ENCODE assay signal across 8 cellular contexts in genomic region chr5:124741711-124742496, GRCh38. TPM values are rescaled to one million over a fixed set of nuclear protein-coding genes. Genes with fewer than 3 reads are reported as not detected.
DNase-seq lines count a peak whose midpoint lies in the region; ATAC-seq, FAIRE-seq and TF ChIP-seq lines count a peak whose summit lies in the region.

No MANE protein-coding gene starts in this region.

- H3K36me3 Mint-ChIP-seq in CD14-positive monocyte, result peaks cover 2 to 4% of the 10 kb centered on the region in 2 donors

- H3K27me3 ChIP-seq in HAP-1 (ENCODE audit: low read depth) (no peaks in the 10 kb centered on the region), RWPE2 (ENCODE audit: insufficient read depth, poor library complexity, severe bottlenecking) (peaks cover 9% of the 10 kb centered on the region), small intestine (ENCODE audit: control insufficient read depth in 2 of 2, insufficient read depth in 2 of 2, low read length in 2 of 2) (no peaks in the 10 kb centered on the region)

- peak overlapping the region; percentile 0; the same call in 1 of the 2 replicates for H3K4me3 ChIP-seq in HAP-1
- H3K4me3 ChIP-seq in RWPE2 (ENCODE audit: severe bottlenecking), result no peak overlapping the region
- peak overlapping the region in 1 of 2 donors; percentile 30 for H3K4me3 ChIP-seq in small intestine (ENCODE audit: low read depth in 1 of 2, low read length in 2 of 2)

- no peak overlapping the region for H3K4me3 Mint-ChIP-seq in CD14-positive monocyte

- intact Hi-C loops in CD14-positive monocyte (cut with micrococcal nuclease), result loop anchor here in 1 of 2 donors (10.0 kb wide), 1 partner anchor 97 kb away; no protein-coding TSS in a partner anchor

- TF ChIP-seq CTCF in RWPE2 (IDR thresholded peaks at IDR 0.05; ENCODE audit: poor library complexity, severe bottlenecking) (no peak), CD14-positive monocyte (IDR thresholded peaks at IDR 0.05) (no peak)

- H3K27ac Mint-ChIP-seq in CD14-positive monocyte, result no peak overlapping the region

- ATAC-seq in RWPE2 (ENCODE audit: low read depth), result peak; percentile 75
- no peak for ATAC-seq in HG03159 (IDR thresholded peaks at IDR 0.05; ENCODE audit: unreplicated experiment)
- no peak for ATAC-seq in HG03565 (IDR thresholded peaks at IDR 0.05; ENCODE audit: unreplicated experiment)

- H3K4me1 ChIP-seq in HAP-1 (peaks cover 74% of the 10 kb centered on the region), RWPE2 (ENCODE audit: insufficient read depth, poor library complexity, severe bottlenecking) (peaks cover 47% of the 10 kb centered on the region), small intestine (ENCODE audit: control insufficient read depth in 2 of 2, insufficient read depth in 1 of 2, low read depth in 1 of 2, low read length in 1 of 2) (peaks cover 4 to 13% of the 10 kb centered on the region in 2 donors)

- peaks cover 16% of the 10 kb centered on the region for H3K4me1 Mint-ChIP-seq in CD14-positive monocyte

- peak; percentile 82 to 100 for DNase-seq in HAP-1 (ENCODE audit: low spot score in 2 of 2)
- no peak for DNase-seq in RWPE2 (ENCODE audit: low spot score)
- DNase-seq in fibroblast of the conjunctiva (ENCODE audit: low read depth), result peak; percentile 87
- DNase-seq in small intestine, result peak; percentile 93
- DNase-seq in CD14-positive monocyte (ENCODE audit: low spot score), result no peak
- DNase-seq in iPS-NIHi7 (ENCODE audit: extremely low spot score), result no peak

- H3K9me3 Mint-ChIP-seq in CD14-positive monocyte, result peaks cover 0 to 3% (median 0%) of the 10 kb centered on the region in 7 donors

- no peaks in the 10 kb centered on the region for H3K9me3 ChIP-seq in HAP-1
- no peaks in the 10 kb centered on the region for H3K9me3 ChIP-seq in RWPE2 (ENCODE audit: severe bottlenecking)
- no peaks in the 10 kb centered on the region for H3K9me3 ChIP-seq in small intestine (ENCODE audit: control insufficient read depth, low read depth)

- H3K27me3 Mint-ChIP-seq in CD14-positive monocyte (ENCODE audit: low read depth in 3 of 3), result peaks cover 2 to 13% (median 10%) of the 10 kb centered on the region in 3 donors

- no peak for FAIRE-seq in small intestine (lab: Jason Lieb, UNC)

- 11 to 42% (median 12%) methylated on average over 4 of the region's 4 CpGs for WGBS in small intestine, 3 donors

- in situ Hi-C loops in HAP-1 (cut with MboI; ENCODE audit: low sequenced_read_pairs), result no loop called here

- no peaks in the 10 kb centered on the region for H3K36me3 ChIP-seq in HAP-1 (replicated peaks)
- no peaks in the 10 kb centered on the region for H3K36me3 ChIP-seq in RWPE2 (ENCODE audit: low read depth)
- no peaks in the 10 kb centered on the region for H3K36me3 ChIP-seq in small intestine (ENCODE audit: control insufficient read depth in 2 of 2, insufficient read depth in 2 of 2, low read length in 2 of 2)

- H3K27ac ChIP-seq in RWPE2 (ENCODE audit: poor library complexity, severe bottlenecking) (peak overlapping the region; percentile 68), small intestine (ENCODE audit: low read depth in 1 of 2, low read length in 1 of 2) (peak overlapping the region; percentile 64 to 77)

RNA-seq across cellular contexts. Expression of gene ZNF608, which starts 4.5 kb away (rescaled TPM):
- polyA plus RNA-seq in small intestine, result 10 to 100 TPM in 2 of 3 donors, 1 to 10 TPM in 1; 5.7 to 13.7 (median 11.6) TPM
- polyA plus RNA-seq in CD14-positive monocyte, result not detected

Comparison
In these comparisons a context has a peak if more than half of its experiments do, and no peak if none do; other contexts are left out.
1. DNase-seq: peak in HAP-1 (2 of 2), fibroblast of the conjunctiva (single experiment) and small intestine (single experiment); none in RWPE2 (single experiment), CD14-positive monocyte (single experiment) and iPS-NIHi7 (single experiment).
2. RNA of gene ZNF608, which starts 4.5 kb away (polyA plus RNA-seq): 5.7 to 13.7 TPM in small intestine; not detected in CD14-positive monocyte; every median in the first group is over 4 times any median in the second.